In genomic region chr14:51094901-51095853, GRCh38 we compare ENCODE assay signal across 8 cellular contexts.
DNase-seq lines count a peak whose midpoint lies in the region; ATAC-seq lines count a peak whose summit lies in the region.

TSS of gene TRIM9 (minus strand) at chr14:51095105. CDS start at chr14:51094939, 166 bp downstream.

- peak; percentile 97 for ATAC-seq in GM19025 (IDR thresholded peaks at IDR 0.05; ENCODE audit: low read depth, unreplicated experiment)
- peak; percentile 98 for ATAC-seq in HG03280 (IDR thresholded peaks at IDR 0.05; ENCODE audit: unreplicated experiment)
- ATAC-seq in central memory CD8-positive, alpha-beta T cell (replicated peaks; ENCODE audit: extremely low read depth, poor library complexity, severe bottlenecking) = peak; percentile 93

- peak within 1 kb of the TSS; percentile 41 for H3K27ac Mint-ChIP-seq in central memory CD8-positive, alpha-beta T cell (ENCODE audit: low read depth)

- peaks cover 32% of the 10 kb centered on the region for H3K27me3 Mint-ChIP-seq in central memory CD8-positive, alpha-beta T cell

- in situ Hi-C loops in ACHN (cut with HindIII; ENCODE audit: low pct_ligation_motif_present, low pct_unique_long_range_greater_than_20kb, low sequenced_read_pairs) = no loop called here

- H3K4me3 Mint-ChIP-seq in central memory CD8-positive, alpha-beta T cell = peak within 1 kb of the TSS; percentile 84

- DNase-seq in ACHN (peak; percentile 98), NCI-H226 (peak; percentile 89), iris pigment epithelial cell (ENCODE audit: low read depth) (peak; percentile 97), smooth muscle cell of the brain vasculature (ENCODE audit: low read depth, low spot score) (peak; percentile 62)
- peak; percentile 60 for DNase-seq in activated CD4-positive, CD25-positive, alpha-beta regulatory T cell treated with anti-CD3 and anti-CD28 coated beads, Interleukin-2, amount 50 U/mL, for 16 hours (ENCODE audit: low read depth, low spot score)
- peak; percentile 81 to 84 for DNase-seq in central memory CD8-positive, alpha-beta T cell (ENCODE audit: low spot score in 2 of 2)

- H3K36me3 Mint-ChIP-seq in central memory CD8-positive, alpha-beta T cell (ENCODE audit: insufficient read depth) = peaks cover 5% of the 10 kb centered on the region

- peaks cover 10% of the 10 kb centered on the region for H3K4me1 Mint-ChIP-seq in central memory CD8-positive, alpha-beta T cell

- H3K9me3 Mint-ChIP-seq in central memory CD8-positive, alpha-beta T cell = no peaks in the 10 kb centered on the region

Comparison
In these comparisons a context has a peak if more than half of its experiments do, and no peak if none do; other contexts are left out.
1. Peak in every context shown above with its lines: DNase-seq and ATAC-seq.